ENCODE assay signal across 1 cellular context in the genomic region with DNA sequence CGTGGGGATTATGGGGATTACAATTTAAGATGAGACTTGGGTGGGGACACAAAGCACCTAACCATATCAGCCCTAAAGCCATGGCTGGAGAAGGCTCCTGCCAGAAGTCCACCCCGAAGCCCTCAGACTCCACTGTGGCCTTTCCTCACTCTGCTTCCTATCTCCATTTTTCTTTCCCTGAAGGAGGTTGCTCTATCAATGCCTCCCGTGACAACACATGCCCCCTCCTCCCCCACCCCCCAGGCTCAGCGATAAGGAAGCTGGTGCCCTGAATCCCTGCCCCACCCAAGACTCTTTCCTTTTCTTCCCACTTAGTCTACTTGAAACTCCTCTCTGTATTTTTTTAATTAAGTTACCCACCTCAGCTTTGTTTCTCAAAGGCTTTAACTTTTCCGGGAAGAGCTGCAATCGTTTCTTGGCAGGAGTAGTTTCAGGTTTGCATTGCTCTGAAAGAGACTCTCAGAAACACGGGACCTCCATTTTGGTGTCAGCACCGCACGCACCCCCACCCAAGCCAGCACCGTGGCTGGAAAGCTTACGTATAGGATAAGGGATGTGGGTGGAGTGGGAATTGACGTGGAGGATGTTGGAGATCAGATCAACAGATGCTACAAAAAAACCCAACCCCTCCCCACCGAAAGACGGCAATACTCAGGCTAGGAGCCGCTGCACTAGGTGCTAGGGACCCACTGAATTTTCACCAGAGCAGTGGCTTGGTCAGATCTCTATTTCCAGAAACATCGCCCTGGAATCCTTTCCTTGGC.
TF ChIP-seq lines count a peak whose summit lies in the region.

No MANE protein-coding gene starts in this region.

TF ChIP-seq in IMR-90, 13 proteins besides CTCF, POLR2A, EP300 and RAD21 (continued from another document):
- TF ChIP-seq, protein P1, sequence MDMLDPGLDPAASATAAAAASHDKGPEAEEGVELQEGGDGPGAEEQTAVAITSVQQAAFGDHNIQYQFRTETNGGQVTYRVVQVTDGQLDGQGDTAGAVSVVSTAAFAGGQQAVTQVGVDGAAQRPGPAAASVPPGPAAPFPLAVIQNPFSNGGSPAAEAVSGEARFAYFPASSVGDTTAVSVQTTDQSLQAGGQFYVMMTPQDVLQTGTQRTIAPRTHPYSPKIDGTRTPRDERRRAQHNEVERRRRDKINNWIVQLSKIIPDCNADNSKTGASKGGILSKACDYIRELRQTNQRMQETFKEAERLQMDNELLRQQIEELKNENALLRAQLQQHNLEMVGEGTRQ (IDR thresholded peaks at IDR 0.05; ENCODE audit: low read depth, low read length), result no peak
- no peak for TF ChIP-seq FOS (IDR thresholded peaks at IDR 0.05; ENCODE audit: low read depth, low read length)
- TF ChIP-seq MAFK (IDR thresholded peaks at IDR 0.05; ENCODE audit: low read depth, low read length), result no peak
- no peak for TF ChIP-seq MAZ (IDR thresholded peaks at IDR 0.05; ENCODE audit: borderline replicate concordance, low read depth, low read length)
- no peak for TF ChIP-seq SMC3 (IDR thresholded peaks at IDR 0.05; ENCODE audit: low read depth, low read length)
- no peak for TF ChIP-seq RFX5 (IDR thresholded peaks at IDR 0.05; ENCODE audit: low read depth, low read length)
- TF ChIP-seq NFE2L2 (IDR thresholded peaks at IDR 0.05; ENCODE audit: low read depth, low read length), result no peak
